ENCODE assay signal across 19 cellular contexts in the genomic region with DNA sequence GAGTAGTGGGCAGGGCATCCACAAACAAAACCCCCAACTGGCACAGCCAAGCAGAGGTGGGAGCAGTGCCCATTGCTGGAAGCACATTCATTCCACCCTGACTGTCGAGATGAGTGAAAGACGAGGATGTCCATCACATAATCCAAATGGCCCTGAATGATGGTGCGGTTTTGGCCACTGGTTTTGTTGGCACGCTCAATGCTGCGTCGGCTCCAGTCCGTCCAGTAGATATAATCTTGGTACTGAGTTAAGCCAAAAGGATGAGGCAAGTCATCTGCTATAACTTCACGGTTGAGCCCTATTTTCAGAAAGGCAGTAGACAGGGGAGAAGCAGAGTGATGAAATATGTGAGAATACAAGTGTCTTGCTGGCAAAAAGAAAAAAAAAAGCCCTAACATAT.
DNase-seq lines count a peak whose midpoint lies in the region; ATAC-seq and TF ChIP-seq lines count a peak whose summit lies in the region.
"Had no signal": no experiment of that assay in that cellular context is flagged by ENCODE, and none has a peak within 500 bp of the region (broad histone marks: within the 10 kb centered on the region; RNA-seq: fewer than 3 reads in every experiment).

No MANE protein-coding gene starts in this region.

- H3K4me3 ChIP-seq in MG63 (no peak overlapping the region), fibroblast of the aortic adventitia (ENCODE audit: low read depth, low read length) (no peak overlapping the region), lung (no peak overlapping the region)

- no peaks in the 10 kb centered on the region for H3K27me3 Mint-ChIP-seq in stimulated activated memory B cell treated with anti-CD40 and anti-IgM and Interleukin-4, amounts not matched to agents 10 μg/mL and 1 μg/mL and 100 μg/mL, for 72 hours
- no peaks in the 10 kb centered on the region for H3K27me3 Mint-ChIP-seq in WTC11 (ENCODE audit: low read depth)

- no peak overlapping the region for H3K27ac ChIP-seq in lung (ENCODE audit: low read depth in 1 of 2, low read length in 1 of 2)

- no peaks in the 10 kb centered on the region for H3K9me3 Mint-ChIP-seq in stimulated activated memory B cell treated with anti-CD40 and anti-IgM and Interleukin-4, amounts not matched to agents 10 μg/mL and 1 μg/mL and 100 μg/mL, for 72 hours
- H3K9me3 Mint-ChIP-seq in WTC11, result no peaks in the 10 kb centered on the region
- H3K9me3 Mint-ChIP-seq: CD14-positive monocyte, HFFc6, IgD-negative memory B cell had no signal

- TF ChIP-seq CTCF in fibroblast of the aortic adventitia (IDR thresholded peaks at IDR 0.05; ENCODE audit: insufficient read depth, low read length) (no peak), lung (IDR thresholded peaks at IDR 0.05; ENCODE audit: control extremely low read depth, extremely low read depth) (no peak), WTC11 (IDR thresholded peaks at IDR 0.05) (no peak)

- DNase-seq in MG63, result peak; percentile 92
- peak; percentile 81 for DNase-seq in fibroblast of the aortic adventitia (ENCODE audit: low read depth)
- peak; percentile 34 for DNase-seq in lung (ENCODE audit: low spot score)
- DNase-seq in NCI-H2227 treated with DMSO at 0.1 percent for 48 hours (lab: John Stamatoyannopoulos, UW), result no peak
- no peak for DNase-seq in WTC11 (ENCODE audit: low spot score)
- DNase-seq in stimulated activated CD4-positive, alpha-beta T cell treated with anti-CD3 and anti-CD28 coated beads, Interleukin-4, amount 100 ng/mL, for 1 hour, result no peak
- DNase-seq: AML-193, Caco-2, EL, HFFc6, Kasumi-1, NCI-H1105 treated with DMSO at 0.1 percent for 48 hours, NCI-H1694 treated with DMSO at 0.1 percent for 48 hours, NCI-H345, OCI-M1 had no signal

- H3K27me3 ChIP-seq in MG63 (no peaks in the 10 kb centered on the region), lung (ENCODE audit: control insufficient read depth, insufficient read depth) (no peaks in the 10 kb centered on the region)

- peaks cover 0 to 3% of the 10 kb centered on the region in 2 donors for H3K4me1 ChIP-seq in lung (ENCODE audit: control insufficient read depth in 2 of 2, insufficient read depth in 2 of 2, low read length in 2 of 2)
- H3K4me1 ChIP-seq: Caco-2 had no signal

- no peaks in the 10 kb centered on the region for H3K4me1 Mint-ChIP-seq in stimulated activated memory B cell treated with anti-CD40 and anti-IgM and Interleukin-4, amounts not matched to agents 10 μg/mL and 1 μg/mL and 100 μg/mL, for 72 hours
- no peaks in the 10 kb centered on the region for H3K4me1 Mint-ChIP-seq in WTC11
- H3K4me1 Mint-ChIP-seq: CD14-positive monocyte, IgD-negative memory B cell had no signal

- H3K36me3 ChIP-seq in MG63 (peaks cover 7% of the 10 kb centered on the region; the same call in 1 of the 2 replicates), lung (ENCODE audit: control insufficient read depth in 2 of 2, insufficient read depth in 2 of 2, low read length in 2 of 2) (peaks cover 5 to 14% of the 10 kb centered on the region in 2 donors)

- 85 to 90% methylated on average over 8 of the region's 8 CpGs for WGBS in lung, 2 donors

- ATAC-seq in lung (ENCODE audit: insufficient read depth, low FRiP score), result no peak
- ATAC-seq in stimulated activated memory B cell treated with anti-CD40 and anti-IgM and Interleukin-4, amounts not matched to agents 10 μg/mL and 1 μg/mL and 100 μg/mL, for 72 hours, result peak; percentile 12
- no peak for ATAC-seq in HG03521 (IDR thresholded peaks at IDR 0.05; ENCODE audit: unreplicated experiment)
- no peak for ATAC-seq in WTC11

- no peak overlapping the region for H3K4me3 Mint-ChIP-seq in stimulated activated memory B cell treated with anti-CD40 and anti-IgM and Interleukin-4, amounts not matched to agents 10 μg/mL and 1 μg/mL and 100 μg/mL, for 72 hours
- no peak overlapping the region for H3K4me3 Mint-ChIP-seq in WTC11
- H3K4me3 Mint-ChIP-seq: CD14-positive monocyte, HFFc6, IgD-negative memory B cell had no signal

- no peaks in the 10 kb centered on the region for H3K36me3 Mint-ChIP-seq in stimulated activated memory B cell treated with anti-CD40 and anti-IgM and Interleukin-4, amounts not matched to agents 10 μg/mL and 1 μg/mL and 100 μg/mL, for 72 hours
- peaks cover 38% of the 10 kb centered on the region for H3K36me3 Mint-ChIP-seq in WTC11
- H3K36me3 Mint-ChIP-seq: CD14-positive monocyte, IgD-negative memory B cell had no signal

- POLR2A ChIA-PET in WTC11 (lab: Charles Lee), result no interaction called here

- CTCF ChIA-PET in WTC11 (lab: Charles Lee), result no interaction called here

- H3K9me3 ChIP-seq in MG63 (no peaks in the 10 kb centered on the region), lung (ENCODE audit: control insufficient read depth in 2 of 2, insufficient read depth in 1 of 2, low read length in 1 of 2) (no peaks in the 10 kb centered on the region)
- H3K9me3 ChIP-seq: Caco-2 had no signal

- H3K27ac Mint-ChIP-seq in stimulated activated memory B cell treated with anti-CD40 and anti-IgM and Interleukin-4, amounts not matched to agents 10 μg/mL and 1 μg/mL and 100 μg/mL, for 72 hours, result no peak overlapping the region
- H3K27ac Mint-ChIP-seq in WTC11, result no peak overlapping the region
- H3K27ac Mint-ChIP-seq: CD14-positive monocyte, HFFc6 had no signal

TF ChIP-seq in WTC11, 78 proteins besides CTCF, POLR2A, EP300 and RAD21 (continues in another document):
- TF ChIP-seq, protein P1, sequence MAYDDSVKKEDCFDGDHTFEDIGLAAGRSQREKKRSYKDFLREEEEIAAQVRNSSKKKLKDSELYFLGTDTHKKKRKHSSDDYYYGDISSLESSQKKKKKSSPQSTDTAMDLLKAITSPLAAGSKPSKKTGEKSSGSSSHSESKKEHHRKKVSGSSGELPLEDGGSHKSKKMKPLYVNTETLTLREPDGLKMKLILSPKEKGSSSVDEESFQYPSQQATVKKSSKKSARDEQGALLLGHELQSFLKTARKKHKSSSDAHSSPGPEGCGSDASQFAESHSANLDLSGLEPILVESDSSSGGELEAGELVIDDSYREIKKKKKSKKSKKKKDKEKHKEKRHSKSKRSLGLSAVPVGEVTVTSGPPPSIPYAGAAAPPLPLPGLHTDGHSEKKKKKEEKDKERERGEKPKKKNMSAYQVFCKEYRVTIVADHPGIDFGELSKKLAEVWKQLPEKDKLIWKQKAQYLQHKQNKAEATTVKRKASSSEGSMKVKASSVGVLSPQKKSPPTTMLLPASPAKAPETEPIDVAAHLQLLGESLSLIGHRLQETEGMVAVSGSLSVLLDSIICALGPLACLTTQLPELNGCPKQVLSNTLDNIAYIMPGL (CRISPR knock-in tag; IDR thresholded peaks at IDR 0.05), result no peak
- no peak for TF ChIP-seq IRF2 (CRISPR knock-in tag; IDR thresholded peaks at IDR 0.05; ENCODE audit: borderline replicate concordance, low read depth)
- no peak for TF ChIP-seq TCF7 (CRISPR knock-in tag; IDR thresholded peaks at IDR 0.05; ENCODE audit: low read depth)
- no peak for TF ChIP-seq TEAD1 (CRISPR knock-in tag; IDR thresholded peaks at IDR 0.05)
- TF ChIP-seq, protein P2, sequence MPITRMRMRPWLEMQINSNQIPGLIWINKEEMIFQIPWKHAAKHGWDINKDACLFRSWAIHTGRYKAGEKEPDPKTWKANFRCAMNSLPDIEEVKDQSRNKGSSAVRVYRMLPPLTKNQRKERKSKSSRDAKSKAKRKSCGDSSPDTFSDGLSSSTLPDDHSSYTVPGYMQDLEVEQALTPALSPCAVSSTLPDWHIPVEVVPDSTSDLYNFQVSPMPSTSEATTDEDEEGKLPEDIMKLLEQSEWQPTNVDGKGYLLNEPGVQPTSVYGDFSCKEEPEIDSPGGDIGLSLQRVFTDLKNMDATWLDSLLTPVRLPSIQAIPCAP (CRISPR knock-in tag; IDR thresholded peaks at IDR 0.05), result no peak
- TF ChIP-seq NR3C1 (CRISPR knock-in tag; conservative IDR thresholded peaks at IDR 0.05; ENCODE audit: low read depth), result no peak
- no peak for TF ChIP-seq NR1H2 (CRISPR knock-in tag; IDR thresholded peaks at IDR 0.05)
- TF ChIP-seq FOXK1 (CRISPR knock-in tag; IDR thresholded peaks at IDR 0.05), result no peak
- TF ChIP-seq NFATC4 (CRISPR knock-in tag; IDR thresholded peaks at IDR 0.05), result no peak
- TF ChIP-seq, protein P3, sequence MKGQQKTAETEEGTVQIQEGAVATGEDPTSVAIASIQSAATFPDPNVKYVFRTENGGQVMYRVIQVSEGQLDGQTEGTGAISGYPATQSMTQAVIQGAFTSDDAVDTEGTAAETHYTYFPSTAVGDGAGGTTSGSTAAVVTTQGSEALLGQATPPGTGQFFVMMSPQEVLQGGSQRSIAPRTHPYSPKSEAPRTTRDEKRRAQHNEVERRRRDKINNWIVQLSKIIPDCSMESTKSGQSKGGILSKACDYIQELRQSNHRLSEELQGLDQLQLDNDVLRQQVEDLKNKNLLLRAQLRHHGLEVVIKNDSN (CRISPR knock-in tag; IDR thresholded peaks at IDR 0.05), result no peak
- no peak for TF ChIP-seq ZNF121 (CRISPR knock-in tag; IDR thresholded peaks at IDR 0.05)
- no peak for TF ChIP-seq ZNF219 (CRISPR knock-in tag; IDR thresholded peaks at IDR 0.05; ENCODE audit: borderline replicate concordance)
- no peak for TF ChIP-seq MYBL2 (CRISPR knock-in tag; IDR thresholded peaks at IDR 0.05)
- TF ChIP-seq, protein P4, sequence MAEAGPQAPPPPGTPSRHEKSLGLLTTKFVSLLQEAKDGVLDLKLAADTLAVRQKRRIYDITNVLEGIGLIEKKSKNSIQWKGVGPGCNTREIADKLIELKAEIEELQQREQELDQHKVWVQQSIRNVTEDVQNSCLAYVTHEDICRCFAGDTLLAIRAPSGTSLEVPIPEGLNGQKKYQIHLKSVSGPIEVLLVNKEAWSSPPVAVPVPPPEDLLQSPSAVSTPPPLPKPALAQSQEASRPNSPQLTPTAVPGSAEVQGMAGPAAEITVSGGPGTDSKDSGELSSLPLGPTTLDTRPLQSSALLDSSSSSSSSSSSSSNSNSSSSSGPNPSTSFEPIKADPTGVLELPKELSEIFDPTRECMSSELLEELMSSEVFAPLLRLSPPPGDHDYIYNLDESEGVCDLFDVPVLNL (CRISPR knock-in tag; IDR thresholded peaks at IDR 0.05; ENCODE audit: borderline replicate concordance, low read depth), result no peak
- TF ChIP-seq OVOL2 (CRISPR knock-in tag; IDR thresholded peaks at IDR 0.05; ENCODE audit: borderline replicate concordance), result no peak

Comparison
In these comparisons a context has a peak if more than half of its experiments do, and no peak if none do; other contexts are left out.
1. DNase-seq: peak in MG63 (single experiment), fibroblast of the aortic adventitia (single experiment) and lung (single experiment); none in NCI-H2227 treated with DMSO at 0.1 percent for 48 hours (single experiment), WTC11 (single experiment) and stimulated activated CD4-positive, alpha-beta T cell treated with anti-CD3 and anti-CD28 coated beads, Interleukin-4, amount 100 ng/mL, for 1 hour (single experiment).